In the genomic region with DNA sequence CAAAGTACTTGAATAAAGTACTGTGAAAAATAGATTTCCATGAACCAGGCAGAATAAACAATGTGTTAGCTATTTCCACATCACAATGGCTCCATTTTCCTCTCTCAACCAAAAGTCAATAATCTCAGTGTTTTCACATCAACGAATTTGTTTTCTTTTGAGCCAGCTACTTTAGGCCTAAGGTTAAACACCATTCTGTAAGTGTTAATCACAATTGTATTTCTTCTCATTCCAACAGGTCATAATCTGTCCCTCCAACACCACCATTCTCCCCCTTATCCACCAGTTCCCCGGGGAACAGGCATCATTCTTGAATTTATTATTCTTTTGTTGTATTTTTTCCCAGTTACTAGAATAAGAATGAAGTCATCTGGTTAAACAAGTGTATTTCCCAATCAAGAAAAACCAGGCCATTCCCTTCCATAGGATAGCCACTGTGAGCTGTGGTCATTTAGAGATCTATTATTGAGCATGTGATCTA, we compare ENCODE assay signal across 19 cellular contexts.
DNase-seq lines count a peak whose midpoint lies in the region; ATAC-seq and TF ChIP-seq lines count a peak whose summit lies in the region.
"Had no signal": no experiment of that assay in that cellular context is flagged by ENCODE, and none has a peak within 500 bp of the region (broad histone marks: within the 10 kb centered on the region; RNA-seq: fewer than 3 reads in every experiment).

No MANE protein-coding gene starts in this region.

- H3K79me2 ChIP-seq in SK-N-SH (ENCODE audit: insufficient read depth) (no peaks in the 10 kb centered on the region), mesendoderm (ENCODE audit: control insufficient read depth, insufficient read depth, low read length) (no peaks in the 10 kb centered on the region)

- H3K23ac ChIP-seq in mesendoderm (ENCODE audit: low read length): no peak overlapping the region

- ATAC-seq in SK-N-SH treated with all-trans-retinoic acid at 6 μM for 48 hours (no peak), GM19328 (IDR thresholded peaks at IDR 0.05; ENCODE audit: unreplicated experiment) (no peak)
- no peak for ATAC-seq in activated CD8-positive, alpha-beta memory T cell treated with anti-CD3 and anti-CD28 coated beads, Interleukin-2, amount 10 ng/mL, durations not matched to agents 7 days and 5 days
- ATAC-seq: activated CD8-positive, alpha-beta T cell treated with anti-CD3 and anti-CD28 coated beads for 36 hours; activated naive CD8-positive, alpha-beta T cell treated with anti-CD3 and anti-CD28 coated beads, Interleukin-2, amount 50 U/mL, for 24 hours; naive thymus-derived CD8-positive, alpha-beta T cell had no signal

- no peaks in the 10 kb centered on the region for H3K36me3 Mint-ChIP-seq in activated CD8-positive, alpha-beta memory T cell treated with anti-CD3 and anti-CD28 coated beads, Interleukin-2, amount 10 ng/mL, durations not matched to agents 7 days and 5 days
- H3K36me3 Mint-ChIP-seq: naive thymus-derived CD8-positive, alpha-beta T cell had no signal

- no peak for TF ChIP-seq EP300 in SK-N-SH (IDR thresholded peaks at IDR 0.05; ENCODE audit: borderline replicate concordance in 1 of 2, low read depth in 1 of 2, low read length in 1 of 2)
- TF ChIP-seq EP300 in suprapubic skin (IDR thresholded peaks at IDR 0.05): no peak

- H2AK5ac ChIP-seq in mesendoderm (ENCODE audit: low read length): no peak overlapping the region

- H3K79me1 ChIP-seq in mesendoderm (ENCODE audit: low read length): no peaks in the 10 kb centered on the region

- TF ChIP-seq RAD21 in SK-N-SH (IDR thresholded peaks at IDR 0.05; ENCODE audit: low read length): no peak

- H3K27me3 ChIP-seq in SK-N-SH (ENCODE audit: insufficient read depth): no peaks in the 10 kb centered on the region
- H3K27me3 ChIP-seq in muscle layer of duodenum (ENCODE audit: low read depth, low read length): no peaks in the 10 kb centered on the region
- H3K27me3 ChIP-seq in suprapubic skin: no peaks in the 10 kb centered on the region
- H3K27me3 ChIP-seq in mesendoderm (ENCODE audit: insufficient read depth, low read length, poor library complexity): no peaks in the 10 kb centered on the region
- H3K27me3 ChIP-seq: pancreas had no signal

- H3K27ac Mint-ChIP-seq in activated CD8-positive, alpha-beta memory T cell treated with anti-CD3 and anti-CD28 coated beads, Interleukin-2, amount 10 ng/mL, durations not matched to agents 7 days and 5 days: no peak overlapping the region
- H3K27ac Mint-ChIP-seq: activated CD8-positive, alpha-beta T cell treated with anti-CD3 and anti-CD28 coated beads for 36 hours; activated naive CD8-positive, alpha-beta T cell treated with anti-CD3 and anti-CD28 coated beads, Interleukin-2, amount 50 U/mL, for 24 hours; CD4-positive, alpha-beta T cell; naive thymus-derived CD8-positive, alpha-beta T cell had no signal

- no peak overlapping the region for H2BK120ac ChIP-seq in mesendoderm (ENCODE audit: low read depth, low read length)

- peak overlapping the region; percentile 17; the same call in 1 of the 2 replicates for H2AFZ ChIP-seq in SK-N-SH (ENCODE audit: low read depth)

- H3K36me3 ChIP-seq in SK-N-SH (replicated peaks in 1 of 2; ENCODE audit: control insufficient read depth in 1 of 2, insufficient read depth in 2 of 2, low read length in 1 of 2): no peaks in the 10 kb centered on the region
- H3K36me3 ChIP-seq in muscle layer of duodenum (ENCODE audit: control insufficient read depth in 1 of 2, insufficient read depth in 2 of 2, low read length in 2 of 2): no peaks in the 10 kb centered on the region
- no peaks in the 10 kb centered on the region for H3K36me3 ChIP-seq in suprapubic skin
- no peaks in the 10 kb centered on the region for H3K36me3 ChIP-seq in mesendoderm (ENCODE audit: control insufficient read depth, insufficient read depth, low read length)
- H3K36me3 ChIP-seq: pancreas had no signal

- no peak overlapping the region for H3K4ac ChIP-seq in mesendoderm (ENCODE audit: low read depth, low read length)

- H3K56ac ChIP-seq in mesendoderm (ENCODE audit: low read length): no peak overlapping the region

- no peaks in the 10 kb centered on the region for H3K4me1 Mint-ChIP-seq in activated CD8-positive, alpha-beta memory T cell treated with anti-CD3 and anti-CD28 coated beads, Interleukin-2, amount 10 ng/mL, durations not matched to agents 7 days and 5 days
- H3K4me1 Mint-ChIP-seq: activated naive CD8-positive, alpha-beta T cell treated with anti-CD3 and anti-CD28 coated beads, Interleukin-2, amount 50 U/mL, for 24 hours; naive thymus-derived CD8-positive, alpha-beta T cell had no signal

- H3K9me2 ChIP-seq in SK-N-SH: no peaks in the 10 kb centered on the region

- H3K4me3 ChIP-seq in SK-N-SH (ENCODE audit: low read depth in 2 of 2, low read length in 1 of 2): no peak overlapping the region
- H3K4me3 ChIP-seq in muscle layer of duodenum (ENCODE audit: low read depth in 1 of 2, low read length in 2 of 2): no peak overlapping the region
- no peak overlapping the region for H3K4me3 ChIP-seq in suprapubic skin
- H3K4me3 ChIP-seq in mesendoderm (ENCODE audit: low read length): no peak overlapping the region
- H3K4me3 ChIP-seq: pancreas had no signal

- H3K9ac ChIP-seq in SK-N-SH (no peak overlapping the region), mesendoderm (ENCODE audit: low read length) (no peak overlapping the region)

- H3K4me1 ChIP-seq in SK-N-SH (ENCODE audit: control insufficient read depth in 1 of 2, insufficient read depth in 2 of 2, low read depth in 1 of 2, low read length in 1 of 2) (peaks cover 0 to 3% of the 10 kb centered on the region in 2 experiments; a peak in 1 of 4 replicates), muscle layer of duodenum (ENCODE audit: control insufficient read depth in 1 of 2, insufficient read depth in 2 of 2, low read length in 2 of 2) (no peaks in the 10 kb centered on the region), suprapubic skin (peaks cover 18% of the 10 kb centered on the region), mesendoderm (ENCODE audit: control insufficient read depth, low read depth, low read length) (no peaks in the 10 kb centered on the region)
- H3K4me1 ChIP-seq: pancreas had no signal

- no peak overlapping the region for H3K18ac ChIP-seq in mesendoderm (ENCODE audit: low read length)

- DNase-seq in SK-N-SH (no peak), fibroblast of peridontal ligament (ENCODE audit: extremely low read depth) (peak; percentile 42), suprapubic skin (ENCODE audit: low spot score in 2 of 2) (no peak), mesendoderm (no peak)
- DNase-seq in activated CD8-positive, alpha-beta memory T cell treated with anti-CD3 and anti-CD28 coated beads, Interleukin-2, amount 10 ng/mL, durations not matched to agents 7 days and 5 days: no peak
- DNase-seq: activated CD4-positive, CD25-positive, alpha-beta regulatory T cell treated with anti-CD3 and anti-CD28 coated beads, Interleukin-2, amount 50 U/mL, for 72 hours; activated CD8-positive, alpha-beta T cell treated with anti-CD3 and anti-CD28 coated beads for 36 hours; activated gamma-delta T cell treated with Interleukin-2 at 50 U/mL for 16 hours; activated naive CD8-positive, alpha-beta T cell treated with anti-CD3 and anti-CD28 coated beads, Interleukin-2, amount 50 U/mL, for 24 hours; activated T-cell treated with anti-CD3 and anti-CD28 coated beads for 4 hours; CD4-positive, alpha-beta T cell; effector CD4-positive, alpha-beta T cell; naive thymus-derived CD8-positive, alpha-beta T cell; NCI-H1105; NCI-H2081; pancreas had no signal

- H4K20me1 ChIP-seq in SK-N-SH (ENCODE audit: insufficient read depth): no peaks in the 10 kb centered on the region

- no peaks in the 10 kb centered on the region for H3F3A ChIP-seq in SK-N-SH (replicated peaks; ENCODE audit: insufficient read depth)

- WGBS in SK-N-SH (ENCODE audit: low lambda C conversion rate): 69% methylated on average over 2 of the region's 2 CpGs
- WGBS in suprapubic skin: 38% methylated on average over 2 of the region's 2 CpGs
- no CpG with 5 or more reads among the region's 2 CpGs for WGBS in mesendoderm (ENCODE audit: extremely low coverage, insufficient coverage, low lambda C conversion rate)

- H3K4me2 ChIP-seq in SK-N-SH (no peak overlapping the region), mesendoderm (ENCODE audit: low read length) (no peak overlapping the region)

- H3K9me3 Mint-ChIP-seq in activated CD8-positive, alpha-beta memory T cell treated with anti-CD3 and anti-CD28 coated beads, Interleukin-2, amount 10 ng/mL, durations not matched to agents 7 days and 5 days (ENCODE audit: low read depth): no peaks in the 10 kb centered on the region
- H3K9me3 Mint-ChIP-seq: activated CD8-positive, alpha-beta T cell treated with anti-CD3 and anti-CD28 coated beads for 36 hours; activated naive CD8-positive, alpha-beta T cell treated with anti-CD3 and anti-CD28 coated beads, Interleukin-2, amount 50 U/mL, for 24 hours; CD4-positive, alpha-beta T cell had no signal

- TF ChIP-seq POLR2A in suprapubic skin (IDR thresholded peaks at IDR 0.05): no peak

- H3K27me3 Mint-ChIP-seq in activated CD8-positive, alpha-beta memory T cell treated with anti-CD3 and anti-CD28 coated beads, Interleukin-2, amount 10 ng/mL, durations not matched to agents 7 days and 5 days: peaks cover 6% of the 10 kb centered on the region
- H3K27me3 Mint-ChIP-seq: activated CD8-positive, alpha-beta T cell treated with anti-CD3 and anti-CD28 coated beads for 36 hours had no signal

- TF ChIP-seq CTCF in SK-N-SH (IDR thresholded peaks at IDR 0.05) (no peak), suprapubic skin (IDR thresholded peaks at IDR 0.05) (no peak)

- no peak overlapping the region for H3K27ac ChIP-seq in SK-N-SH (ENCODE audit: low read depth in 2 of 2, low read length in 1 of 2)
- peak overlapping the region; percentile 16 for H3K27ac ChIP-seq in muscle layer of duodenum (ENCODE audit: low read length)
- peak overlapping the region; percentile 74 for H3K27ac ChIP-seq in suprapubic skin
- no peak overlapping the region for H3K27ac ChIP-seq in mesendoderm (ENCODE audit: low read depth, low read length)

- H3K9me3 ChIP-seq in SK-N-SH (no peaks in the 10 kb centered on the region), muscle layer of duodenum (ENCODE audit: control insufficient read depth in 1 of 2, low read length in 2 of 2) (no peaks in the 10 kb centered on the region), suprapubic skin (no peaks in the 10 kb centered on the region)
- H3K9me3 ChIP-seq: pancreas had no signal

- no peak overlapping the region for H4K8ac ChIP-seq in mesendoderm (ENCODE audit: low read depth, low read length)

- H3K4me3 Mint-ChIP-seq in activated CD8-positive, alpha-beta memory T cell treated with anti-CD3 and anti-CD28 coated beads, Interleukin-2, amount 10 ng/mL, durations not matched to agents 7 days and 5 days: no peak overlapping the region
- H3K4me3 Mint-ChIP-seq: activated CD8-positive, alpha-beta T cell treated with anti-CD3 and anti-CD28 coated beads for 36 hours; activated naive CD8-positive, alpha-beta T cell treated with anti-CD3 and anti-CD28 coated beads, Interleukin-2, amount 50 U/mL, for 24 hours; CD4-positive, alpha-beta T cell; naive thymus-derived CD8-positive, alpha-beta T cell had no signal

- POLR2A ChIA-PET in SK-N-SH (lab: Yijun Ruan, JAX): no interaction called here

- H4K5ac ChIP-seq in mesendoderm (ENCODE audit: low read length): no peak overlapping the region

- no peak overlapping the region for H2BK15ac ChIP-seq in mesendoderm (replicated peaks; ENCODE audit: low read depth)

- no peak overlapping the region for H2BK5ac ChIP-seq in mesendoderm (ENCODE audit: low read length)

- CTCF ChIA-PET in SK-N-SH (lab: Yijun Ruan, JAX): interaction anchor here (0.8 to 1.4 kb wide), 2 partner anchors 48 to 53 kb away, joined by 3 to 4 read pairs; no protein-coding TSS in a partner anchor
- CTCF ChIA-PET in activated CD8-positive, alpha-beta memory T cell treated with anti-CD3 and anti-CD28 coated beads, Interleukin-2, amount 10 ng/mL, durations not matched to agents 7 days and 5 days (lab: Charles Lee): no interaction called here

Comparison
In these comparisons a context has a peak if more than half of its experiments do, and no peak if none do; other contexts are left out.
1. H3K27ac ChIP-seq: peak in muscle layer of duodenum (single experiment) and suprapubic skin (single experiment); none in SK-N-SH (0 of 2) and mesendoderm (single experiment).